ENCODE assay signal across 1 cellular context in genomic region chr9:123355761-123356520, GRCh38.
TF ChIP-seq lines count a peak whose summit lies in the region.

CRB2 (plus strand) TSS chr9:123356197; CDS start chr9:123356261, 64 bp downstream.

TF ChIP-seq in K562, 482 proteins besides CTCF, POLR2A, EP300 and RAD21:
- no peak for TF ChIP-seq CBFA2T3 (IDR thresholded peaks at IDR 0.05)
- TF ChIP-seq SMC3 (conservative IDR thresholded peaks at IDR 0.05; ENCODE audit: insufficient read depth, low read depth, low read length) = peak; percentile 51; the same call in 1 of the 2 replicates
- peak; percentile 31 for TF ChIP-seq CTCFL (IDR thresholded peaks at IDR 0.05; ENCODE audit: borderline replicate concordance, insufficient read depth, low read depth, low read length, poor library complexity, severe bottlenecking)
- TF ChIP-seq ZNF740 (CRISPR knock-in tag; IDR thresholded peaks at IDR 0.05) = peak; percentile 68; the same call in 1 of the 2 replicates
- peak in 1 of 2 experiments; percentile 39; a peak in 1 of 4 replicates for TF ChIP-seq ZNF740 (tag; IDR thresholded peaks at IDR 0.05)
- peak; percentile 89 for TF ChIP-seq VEZF1 (CRISPR knock-in tag; IDR thresholded peaks at IDR 0.05)
- peak in 1 of 2 experiments; percentile 41; a peak in 1 of 4 replicates for TF ChIP-seq SIN3A (IDR thresholded peaks at IDR 0.05; ENCODE audit: borderline replicate concordance in 2 of 2, control insufficient read depth in 1 of 2, low read depth in 2 of 2, low read length in 2 of 2)
- no peak for TF ChIP-seq MLX (CRISPR knock-in tag; conservative IDR thresholded peaks at IDR 0.05)
- TF ChIP-seq ZBTB7A (IDR thresholded peaks at IDR 0.05; ENCODE audit: borderline replicate concordance, control insufficient read depth, low read depth, low read length) = peak; percentile 89
- TF ChIP-seq MAZ (CRISPR knock-in tag; conservative IDR thresholded peaks at IDR 0.05 in 1 of 2, IDR thresholded peaks at IDR 0.05 in 1 of 2) = peak in 1 of 2 experiments; percentile 44; a peak in 1 of 4 replicates
TF ChIP-seq in K562: peak in this region for 7.
